Comparison of ENCODE assay signal across 9 cellular contexts in the genomic region with DNA sequence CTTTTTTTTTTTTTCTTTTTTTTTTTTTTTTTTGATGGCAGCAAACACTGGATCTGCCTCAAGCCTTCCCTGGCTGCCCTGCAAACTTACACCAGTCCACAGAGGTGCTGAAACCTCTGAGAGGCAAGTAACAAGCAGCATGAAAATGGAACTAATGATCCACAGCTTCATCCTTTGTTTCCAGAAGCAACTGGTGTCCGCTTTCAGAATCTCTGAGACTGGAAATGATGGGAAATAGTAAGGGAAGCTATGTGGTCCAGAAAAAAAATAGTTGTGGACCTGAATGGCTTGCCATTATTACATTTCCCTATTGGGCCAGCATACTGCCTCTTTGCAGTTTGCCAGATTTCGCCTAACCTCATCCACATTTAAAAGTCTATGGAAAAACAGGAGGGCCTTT.
DNase-seq lines count a peak whose midpoint lies in the region; ATAC-seq and TF ChIP-seq lines count a peak whose summit lies in the region.
"Had no signal": no experiment of that assay in that cellular context is flagged by ENCODE, and none has a peak within 500 bp of the region (broad histone marks: within the 10 kb centered on the region; RNA-seq: fewer than 3 reads in every experiment).

No MANE protein-coding gene starts in this region.

- ATAC-seq in heart right ventricle (no peak), left cardiac atrium (no peak), upper lobe of left lung (ENCODE audit: low FRiP score in 2 of 2) (no peak)
- ATAC-seq in natural killer cell treated with Interleukin-12 subunit alpha and Interleukin-12 subunit beta and Interleukin-15 and Interleukin-18, amount 100 ng/mL, for 72 hours, result no peak
- ATAC-seq in activated CD4-positive, CD25-positive, alpha-beta regulatory T cell treated with anti-CD3 and anti-CD28 coated beads, Interleukin-2, amount 50 U/mL, for 24 hours, result no peak

- H3K4me1 Mint-ChIP-seq in natural killer cell treated with Interleukin-12 subunit alpha and Interleukin-12 subunit beta and Interleukin-15 and Interleukin-18, amount 100 ng/mL, for 72 hours (ENCODE audit: low read depth in 2 of 2), result peaks cover 24 to 25% of the 10 kb centered on the region in 2 donors
- peaks cover 8% of the 10 kb centered on the region for H3K4me1 Mint-ChIP-seq in glutamatergic neuron (ENCODE audit: low read depth, unreplicated experiment)

- H3K9me3 Mint-ChIP-seq in natural killer cell treated with Interleukin-12 subunit alpha and Interleukin-12 subunit beta and Interleukin-15 and Interleukin-18, amount 100 ng/mL, for 72 hours, result no peaks in the 10 kb centered on the region
- H3K9me3 Mint-ChIP-seq in glutamatergic neuron (ENCODE audit: unreplicated experiment), result peaks cover 7% of the 10 kb centered on the region
- H3K9me3 Mint-ChIP-seq: activated naive CD4-positive, alpha-beta T cell treated with anti-CD3 and anti-CD28 coated beads, Interleukin-2, amount 50 U/mL, for 24 hours had no signal

- H3K36me3 ChIP-seq in heart right ventricle, result no peaks in the 10 kb centered on the region
- no peaks in the 10 kb centered on the region for H3K36me3 ChIP-seq in upper lobe of left lung

- H3K27me3 ChIP-seq in heart right ventricle, result peaks cover 0 to 3% (median 0%) of the 10 kb centered on the region in 7 donors
- H3K27me3 ChIP-seq in upper lobe of left lung, result no peaks in the 10 kb centered on the region

- H3K4me3 Mint-ChIP-seq in natural killer cell treated with Interleukin-12 subunit alpha and Interleukin-12 subunit beta and Interleukin-15 and Interleukin-18, amount 100 ng/mL, for 72 hours, result peak overlapping the region; percentile 60
- H3K4me3 Mint-ChIP-seq in glutamatergic neuron (ENCODE audit: unreplicated experiment), result no peak overlapping the region
- H3K4me3 Mint-ChIP-seq: activated naive CD4-positive, alpha-beta T cell treated with anti-CD3 and anti-CD28 coated beads, Interleukin-2, amount 50 U/mL, for 24 hours had no signal

- peak overlapping the region in 5 of 10 donors; percentile 22 to 39 (median 29) for H3K4me3 ChIP-seq in heart right ventricle
- peak overlapping the region; percentile 57 for H3K4me3 ChIP-seq in coronary artery
- peak overlapping the region in 1 of 4 donors; percentile 29 for H3K4me3 ChIP-seq in upper lobe of left lung

- no peak for TF ChIP-seq EP300 in upper lobe of left lung (IDR thresholded peaks at IDR 0.05)

- H3K36me3 Mint-ChIP-seq in natural killer cell treated with Interleukin-12 subunit alpha and Interleukin-12 subunit beta and Interleukin-15 and Interleukin-18, amount 100 ng/mL, for 72 hours, result no peaks in the 10 kb centered on the region
- no peaks in the 10 kb centered on the region for H3K36me3 Mint-ChIP-seq in glutamatergic neuron (ENCODE audit: unreplicated experiment)
- H3K36me3 Mint-ChIP-seq: activated naive CD4-positive, alpha-beta T cell treated with anti-CD3 and anti-CD28 coated beads, Interleukin-2, amount 50 U/mL, for 24 hours had no signal

- DNase-seq in heart right ventricle, result no peak
- no peak for DNase-seq in left cardiac atrium
- no peak for DNase-seq in coronary artery (ENCODE audit: low spot score)
- no peak for DNase-seq in natural killer cell treated with Interleukin-12 subunit alpha and Interleukin-12 subunit beta and Interleukin-15 and Interleukin-18, amount 100 ng/mL, for 72 hours (ENCODE audit: low spot score)
- DNase-seq in upper lobe of left lung, result no peak
- DNase-seq in glutamatergic neuron, result no peak
- DNase-seq in T-helper 1 cell, result no peak

- no peak for TF ChIP-seq CTCF in heart right ventricle (IDR thresholded peaks at IDR 0.05)
- no peak for TF ChIP-seq CTCF in coronary artery (IDR thresholded peaks at IDR 0.05)
- TF ChIP-seq CTCF in upper lobe of left lung (IDR thresholded peaks at IDR 0.05), result no peak
- no peak for TF ChIP-seq CTCF in glutamatergic neuron (IDR thresholded peaks at IDR 0.05; ENCODE audit: partially characterized antibody, unreplicated experiment)

- 66 to 68% methylated on average over 2 of the region's 2 CpGs for WGBS in heart right ventricle, 2 donors
- WGBS in upper lobe of left lung, 2 donors, result 89 to 94% methylated on average over 2 of the region's 2 CpGs

- H3K27ac ChIP-seq in heart right ventricle (peak overlapping the region in 9 of 10 donors; percentile 2 to 82 (median 69)), coronary artery (peak overlapping the region; percentile 46 to 56), upper lobe of left lung (peak overlapping the region; percentile 68 to 79 (median 72))

- H3K4me1 ChIP-seq in heart right ventricle (peaks cover 5 to 51% (median 32%) of the 10 kb centered on the region in 9 donors), upper lobe of left lung (peaks cover 30 to 35% (median 33%) of the 10 kb centered on the region in 4 donors)

- H3K9me3 ChIP-seq in heart right ventricle (no peaks in the 10 kb centered on the region), upper lobe of left lung (no peaks in the 10 kb centered on the region)

- H3K27me3 Mint-ChIP-seq in natural killer cell treated with Interleukin-12 subunit alpha and Interleukin-12 subunit beta and Interleukin-15 and Interleukin-18, amount 100 ng/mL, for 72 hours, result peaks cover 17 to 59% of the 10 kb centered on the region in 2 donors
- H3K27me3 Mint-ChIP-seq in glutamatergic neuron (ENCODE audit: unreplicated experiment), result peaks cover 6% of the 10 kb centered on the region

- TF ChIP-seq POLR2A in upper lobe of left lung (IDR thresholded peaks at IDR 0.05), result no peak

- intact Hi-C loops in heart right ventricle (cut with DNase I), result loop anchor here in 2 of 10 donors (5.0 kb wide), 2 partner anchors 61 to 279 kb away; no protein-coding TSS in a partner anchor
- intact Hi-C loops in left cardiac atrium (cut with DNase I), result no loop called here

- H3K27ac Mint-ChIP-seq in natural killer cell treated with Interleukin-12 subunit alpha and Interleukin-12 subunit beta and Interleukin-15 and Interleukin-18, amount 100 ng/mL, for 72 hours, result peak overlapping the region; percentile 29 to 85
- no peak overlapping the region for H3K27ac Mint-ChIP-seq in glutamatergic neuron (ENCODE audit: unreplicated experiment)
- H3K27ac Mint-ChIP-seq: activated naive CD4-positive, alpha-beta T cell treated with anti-CD3 and anti-CD28 coated beads, Interleukin-2, amount 50 U/mL, for 24 hours had no signal
